In genomic region chr18:77377813-77378212, GRCh38 we compare ENCODE assay signal across 1 cellular context.
TF ChIP-seq lines count a peak whose summit lies in the region.

No MANE protein-coding gene starts in this region.

TF ChIP-seq in WTC11, 78 proteins besides CTCF, POLR2A, EP300 and RAD21:
- TF ChIP-seq NFYB (CRISPR knock-in tag; conservative IDR thresholded peaks at IDR 0.05; ENCODE audit: low read depth) (no peak), TP53 (CRISPR knock-in tag; IDR thresholded peaks at IDR 0.05) (no peak), ARID4B (CRISPR knock-in tag; IDR thresholded peaks at IDR 0.05; ENCODE audit: borderline replicate concordance) (no peak), ZNF425 (CRISPR knock-in tag; conservative IDR thresholded peaks at IDR 0.05) (no peak), ZNF532 (CRISPR knock-in tag; IDR thresholded peaks at IDR 0.05; ENCODE audit: borderline replicate concordance) (no peak), TEAD4 (CRISPR knock-in tag; IDR thresholded peaks at IDR 0.05) (no peak), ZNF416 (CRISPR knock-in tag; IDR thresholded peaks at IDR 0.05) (no peak), ESRRA (CRISPR knock-in tag; IDR thresholded peaks at IDR 0.05; ENCODE audit: borderline replicate concordance) (no peak), E2F5 (CRISPR knock-in tag; IDR thresholded peaks at IDR 0.05) (no peak), GABPB1 (CRISPR knock-in tag; IDR thresholded peaks at IDR 0.05) (no peak), NR3C1 (CRISPR knock-in tag; conservative IDR thresholded peaks at IDR 0.05; ENCODE audit: low read depth) (no peak), E2F1 (CRISPR knock-in tag; IDR thresholded peaks at IDR 0.05) (no peak), CDX4 (CRISPR knock-in tag; IDR thresholded peaks at IDR 0.05; ENCODE audit: borderline replicate concordance) (no peak), ZNF317 (CRISPR knock-in tag; IDR thresholded peaks at IDR 0.05; ENCODE audit: borderline replicate concordance, low read depth) (no peak), TEAD1 (CRISPR knock-in tag; IDR thresholded peaks at IDR 0.05) (no peak), FOXP4 (CRISPR knock-in tag; IDR thresholded peaks at IDR 0.05) (no peak), NR2C2 (CRISPR knock-in tag; IDR thresholded peaks at IDR 0.05) (no peak), KAT7 (CRISPR knock-in tag; IDR thresholded peaks at IDR 0.05; ENCODE audit: borderline replicate concordance) (no peak), ETV6 (CRISPR knock-in tag; IDR thresholded peaks at IDR 0.05) (no peak), RORB (CRISPR knock-in tag; IDR thresholded peaks at IDR 0.05) (no peak)
